Comparison of ENCODE assay signal across 8 cellular contexts in genomic region chr19:43639507-43640423, GRCh38. TPM values are rescaled to one million over a fixed set of nuclear protein-coding genes. Genes with fewer than 3 reads are reported as not detected.
DNase-seq lines count a peak whose midpoint lies in the region; ATAC-seq and TF ChIP-seq lines count a peak whose summit lies in the region.

Gene CADM4 (minus strand): TSS chr19:43639850. CDS start chr19:43639790, 60 bp downstream.

- WGBS in ovary, 3 donors, result 0 to 1% (median 1%) methylated on average over 55 to 111 of the region's 112 CpGs

- intact Hi-C loops in ovary (cut with DNase I), result no loop called here

- H2AFZ ChIP-seq in OCI-LY3 (ENCODE audit: low read depth, low read length), result no peak within 1 kb of the TSS

- peak within 1 kb of the TSS; percentile 62 for H3K9ac ChIP-seq in OCI-LY3 (ENCODE audit: low read length)

- peak within 1 kb of the TSS; percentile 50 for H3K4me3 ChIP-seq in GM06990 (replicated peaks; ENCODE audit: low read depth, low read length)
- peak within 1 kb of the TSS; percentile 79 for H3K4me3 ChIP-seq in OCI-LY3 (ENCODE audit: low read length)
- peak within 1 kb of the TSS; percentile 61 for H3K4me3 ChIP-seq in ovary

- no peaks in the 10 kb centered on the region for H4K20me1 ChIP-seq in OCI-LY3 (ENCODE audit: insufficient read depth, low read length)

- peaks cover 10% of the 10 kb centered on the region for H3K4me1 ChIP-seq in OCI-LY3 (ENCODE audit: low read length)
- peaks cover 6% of the 10 kb centered on the region for H3K4me1 ChIP-seq in ovary (ENCODE audit: insufficient read depth)

- TF ChIP-seq EP300 in ovary (IDR thresholded peaks at IDR 0.05), result no peak

- H3K36me3 ChIP-seq in GM06990 (ENCODE audit: control insufficient read depth, insufficient read depth, low read length) (no peaks in the 10 kb centered on the region), OCI-LY3 (replicated peaks; ENCODE audit: low read depth, low read length) (no peaks in the 10 kb centered on the region), ovary (no peaks in the 10 kb centered on the region)

- TF ChIP-seq CTCF in GM06990 (IDR thresholded peaks at IDR 0.05; ENCODE audit: insufficient read depth, low read length, poor library complexity, severe bottlenecking) (no peak), OCI-LY3 (IDR thresholded peaks at IDR 0.05; ENCODE audit: low read depth, low read length) (no peak), ovary (IDR thresholded peaks at IDR 0.05) (no peak)

- peak within 1 kb of the TSS; percentile 75 for H3K4me2 ChIP-seq in OCI-LY3 (ENCODE audit: low read length)

- H3K27me3 ChIP-seq in GM06990 (replicated peaks; ENCODE audit: control insufficient read depth, insufficient read depth, low read length) (peaks cover 8% of the 10 kb centered on the region), OCI-LY3 (ENCODE audit: low read depth, low read length) (no peaks in the 10 kb centered on the region), ovary (no peaks in the 10 kb centered on the region)

- no peak for ATAC-seq in GM21526 (IDR thresholded peaks at IDR 0.05; ENCODE audit: low FRiP score, unreplicated experiment)
- ATAC-seq in HG02981 (IDR thresholded peaks at IDR 0.05; ENCODE audit: unreplicated experiment), result no peak

- DNase-seq in GM06990 (ENCODE audit: extremely low read depth, insufficient read length) (no peak), glomerular visceral epithelial cell (ENCODE audit: extremely low spot score) (peak; percentile 44), ovary (peak; percentile 37 to 65 (median 50)), RKO (ENCODE audit: low spot score) (no peak)
- peak; percentile 45 for DNase-seq in activated naive CD4-positive, alpha-beta T cell treated with Interleukin-2 at 50 U/mL for 16 hours

- no peaks in the 10 kb centered on the region for H3K9me3 ChIP-seq in OCI-LY3 (ENCODE audit: insufficient read depth, low read length)
- no peaks in the 10 kb centered on the region for H3K9me3 ChIP-seq in ovary

- no peaks in the 10 kb centered on the region for H3K79me2 ChIP-seq in OCI-LY3 (ENCODE audit: low read length)

- TF ChIP-seq POLR2A in ovary (IDR thresholded peaks at IDR 0.05), result no peak

- H3K27ac ChIP-seq in OCI-LY3 (ENCODE audit: low read length) (no peak within 1 kb of the TSS), ovary (peak within 1 kb of the TSS in 1 of 2 donors; percentile 69)

RNA-seq across cellular contexts. Expression of gene CADM4, which starts in this region (rescaled TPM):
- 10 to 100 TPM in 6 of 7 donors, 1 to 10 TPM in 1; 8.2 to 24.3 (median 11.3) TPM for total RNA-seq in ovary
- polyA plus RNA-seq in ovary, result 10 to 100 TPM in 1 of 2 donors, 1 to 10 TPM in 1; 6.2 to 17.8 TPM

Comparison
In these comparisons a context has a peak if more than half of its experiments do, and no peak if none do; other contexts are left out.
1. DNase-seq: peak in activated naive CD4-positive, alpha-beta T cell treated with Interleukin-2 at 50 U/mL for 16 hours (single experiment), glomerular visceral epithelial cell (single experiment) and ovary (5 of 5); none in GM06990 (single experiment) and RKO (single experiment).
2. Peak in every context shown above with its lines, with median percentiles within 50 percentile points of each other: H3K4me3 ChIP-seq.